8 cellular contexts compared by ENCODE assay signal in genomic region chrX:103918584-103919335, GRCh38. TPM values are rescaled to one million over a fixed set of nuclear protein-coding genes. Genes with fewer than 3 reads are reported as not detected.
DNase-seq lines count a peak whose midpoint lies in the region; ATAC-seq lines count a peak whose summit lies in the region.

No MANE protein-coding gene starts in this region.

- H3K27ac ChIP-seq in BLaER1 (peak overlapping the region; percentile 81), ectodermal cell (ENCODE audit: insufficient read depth, low read depth, low read length, poor library complexity, severe bottlenecking) (peak overlapping the region; percentile 67)

- peak; percentile 67 for ATAC-seq in GM19025 (IDR thresholded peaks at IDR 0.05; ENCODE audit: low read depth, unreplicated experiment)
- peak; percentile 64 for ATAC-seq in HG03139 (IDR thresholded peaks at IDR 0.05; ENCODE audit: unreplicated experiment)

- H3K9ac ChIP-seq in BLaER1, result peak overlapping the region; percentile 81

- H3K4me1 ChIP-seq in BLaER1 (peaks cover 13% of the 10 kb centered on the region), ectodermal cell (ENCODE audit: control insufficient read depth, insufficient read depth, low read length) (no peaks in the 10 kb centered on the region)

- H4K20me1 ChIP-seq in BLaER1, result no peaks in the 10 kb centered on the region

- H3K36me3 ChIP-seq in BLaER1 (peaks cover 19% of the 10 kb centered on the region; the same call in 1 of the 2 replicates), ectodermal cell (ENCODE audit: control insufficient read depth, insufficient read depth, low read length) (no peaks in the 10 kb centered on the region)

- 0% methylated on average over 64 to 65 of the region's 65 CpGs for WGBS in ectodermal cell, 2 experiments

- peak overlapping the region; percentile 72 for H3K4me3 ChIP-seq in BLaER1
- H3K4me3 ChIP-seq in ectodermal cell (ENCODE audit: insufficient read depth, low read depth, low read length), result peak overlapping the region; percentile 54

- peak overlapping the region; percentile 67 for H3K4me2 ChIP-seq in BLaER1

- peak; percentile 74 for DNase-seq in NCI-H345 (lab: John Stamatoyannopoulos, UW)
- peak; percentile 28 to 30 for DNase-seq in activated CD4-positive, alpha-beta T cell treated with anti-CD3 and anti-CD28 coated beads, Interleukin-2, amount 50 U/mL, for 24 hours (ENCODE audit: low read depth in 1 of 2, low spot score in 1 of 2)
- DNase-seq in medulla oblongata (ENCODE audit: extremely low spot score), result peak; percentile 30
- DNase-seq in stimulated activated CD8-positive, alpha-beta memory T cell treated with anti-CD3 and anti-CD28 coated beads, Interleukin-12 subunit alpha, Interleukin-12 subunit beta, amount 100 ng/mL, for 1 hour (ENCODE audit: low read depth), result peak; percentile 26

- H3K9me3 ChIP-seq in BLaER1, result 0 out of 2 replicates have a peak, but pooled peaks cover 2% of the 10 kb centered on the region
- H3K9me3 ChIP-seq in ectodermal cell (ENCODE audit: control insufficient read depth, low read length), result no peaks in the 10 kb centered on the region

- H3K27me3 ChIP-seq in BLaER1 (no peaks in the 10 kb centered on the region), ectodermal cell (ENCODE audit: control insufficient read depth, insufficient read depth, low read length, poor library complexity, severe bottlenecking) (no peaks in the 10 kb centered on the region)

RNA-seq across cellular contexts. Expression of gene TMSB15B, which starts 43.7 kb away (rescaled TPM):
- 37.0 TPM for polyA plus RNA-seq in ectodermal cell (2013, experiment 1 of 4)
- polyA plus RNA-seq in ectodermal cell (2013, experiment 2 of 4), result 36.1 TPM
- polyA plus RNA-seq in ectodermal cell (2013, experiment 3 of 4), result 45.3 TPM
- 46.3 TPM for polyA plus RNA-seq in ectodermal cell (2013, experiment 4 of 4)

Comparison
In these comparisons a context has a peak if more than half of its experiments do, and no peak if none do; other contexts are left out.
1. Peak in every context shown above with its lines: DNase-seq, ATAC-seq, H3K4me3 ChIP-seq and H3K27ac ChIP-seq.